Comparison of ENCODE assay signal across 1 cellular context in genomic region chrX:68499543-68499942, GRCh38.
TF ChIP-seq lines count a peak whose summit lies in the region.

No MANE protein-coding gene starts in this region.

TF ChIP-seq in K562, 482 proteins besides CTCF, POLR2A, EP300 and RAD21:
- TF ChIP-seq EGR1 (conservative IDR thresholded peaks at IDR 0.05) (peak; percentile 11; the same call in 1 of the 2 replicates), USF1 (CRISPR knock-in tag; IDR thresholded peaks at IDR 0.05) (peak; percentile 63), LCOR (CRISPR knock-in tag; IDR thresholded peaks at IDR 0.05) (0 out of 2 replicates have a peak, but pooled peaks have one; percentile 19), USF2 (CRISPR knock-in tag; IDR thresholded peaks at IDR 0.05) (peak; percentile 58), GTF2E2 (tag; IDR thresholded peaks at IDR 0.05) (0 out of 2 replicates have a peak, but pooled peaks have one; percentile 36)
